Comparison of ENCODE assay signal across 2 cellular contexts in the genomic region with DNA sequence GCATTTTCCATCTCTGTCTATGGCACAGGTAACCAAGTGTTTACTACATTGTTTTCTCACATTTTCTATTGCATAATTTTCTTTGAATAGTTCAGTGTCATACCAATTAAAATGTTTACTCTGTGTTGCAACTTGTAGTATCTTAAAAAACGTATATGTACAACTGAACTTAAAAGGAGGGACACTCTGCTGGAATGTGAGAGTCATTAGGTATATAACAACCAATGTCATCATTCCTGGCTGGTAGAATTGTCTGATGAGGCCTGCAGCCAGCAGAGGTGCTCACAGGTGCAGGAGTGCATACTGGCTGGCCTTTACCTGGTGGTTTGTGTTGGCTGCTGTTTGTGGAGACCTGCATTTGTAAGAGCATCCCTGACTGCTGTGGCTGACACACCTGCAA.
TF ChIP-seq lines count a peak whose summit lies in the region.

No MANE protein-coding gene starts in this region.

TF ChIP-seq in HepG2, 621 proteins besides CTCF, POLR2A, EP300 and RAD21:
- TF ChIP-seq CEBPB (IDR thresholded peaks at IDR 0.05; ENCODE audit: borderline replicate concordance, low read depth, low read length) (peak; percentile 0; the same call in 1 of the 2 replicates), ELF4 (CRISPR knock-in tag; IDR thresholded peaks at IDR 0.05; ENCODE audit: borderline replicate concordance) (no peak)

TF ChIP-seq in K562, 482 proteins besides CTCF, POLR2A, EP300 and RAD21:
- 0 out of 2 replicates have a peak, but pooled peaks have one; percentile 18 for TF ChIP-seq CEBPB (tag; IDR thresholded peaks at IDR 0.05)
- TF ChIP-seq NRF1 (conservative IDR thresholded peaks at IDR 0.05 in 1 of 2, IDR thresholded peaks at IDR 0.05 in 1 of 2): no peak
